Comparison of ENCODE assay signal across 20 cellular contexts in the genomic region with DNA sequence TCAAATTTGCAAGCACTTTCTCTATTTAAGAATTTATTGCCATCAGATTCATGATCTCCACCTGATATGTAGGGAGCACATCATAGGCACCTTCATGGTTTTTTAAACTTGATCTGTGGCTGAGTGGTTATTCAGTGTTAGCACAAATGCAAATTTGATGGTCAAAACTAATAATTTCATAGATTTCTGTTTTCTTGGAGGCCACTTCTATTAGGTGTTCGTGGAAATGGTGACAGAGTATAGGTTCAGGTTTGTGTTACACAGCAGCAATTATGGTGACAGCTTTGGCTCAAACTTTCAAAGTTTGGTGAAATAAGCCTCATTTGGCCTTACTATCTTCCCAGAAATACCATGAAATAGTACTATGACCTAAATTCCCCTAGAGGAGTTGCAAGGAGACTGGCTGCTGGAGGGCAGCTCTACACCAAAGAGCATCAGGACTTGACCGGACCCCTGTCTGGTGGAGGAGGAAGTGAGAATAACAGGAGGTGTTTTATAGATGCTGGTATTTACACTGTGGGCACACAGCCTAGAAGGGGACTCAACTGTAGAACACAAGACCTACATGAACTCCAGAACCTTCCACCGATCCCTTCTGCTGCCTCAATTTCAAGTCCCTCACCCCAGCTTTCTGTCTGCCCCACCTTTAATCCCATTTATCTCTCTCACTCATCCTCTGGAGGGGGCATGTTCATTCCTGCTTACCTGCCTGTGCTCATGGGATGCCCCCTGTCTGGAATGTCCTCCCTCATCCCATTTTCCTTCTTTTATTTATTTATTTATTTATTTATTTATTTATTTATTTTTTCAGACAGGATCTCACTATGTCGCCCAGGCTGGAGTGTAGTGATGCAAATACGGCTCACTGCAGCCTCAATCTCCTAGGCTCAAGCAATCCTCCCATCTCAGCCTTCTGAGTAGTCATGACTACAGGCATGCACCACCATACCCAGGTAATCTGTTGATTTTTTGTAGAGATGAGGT.
A peak's percentile ranks its signal among the peaks of the same experiment; 100 is the strongest.
DNase-seq lines count a peak whose midpoint lies in the region; ATAC-seq lines count a peak whose summit lies in the region.
"Had no signal": no experiment of that assay in that cellular context is flagged by ENCODE, and none has a peak within 500 bp of the region (broad histone marks: within the 10 kb centered on the region; RNA-seq: fewer than 3 reads in every experiment).

No MANE protein-coding gene starts in this region.

- DNase-seq in germinal center (ENCODE audit: low spot score): peak; percentile 8
- DNase-seq in DMS 273 treated with DMSO at 0.1 percent for 48 hours (lab: John Stamatoyannopoulos, UW): no peak
- DNase-seq in activated gamma-delta T cell treated with Interleukin-2 at 50 U/mL for 16 hours: no peak
- no peak for DNase-seq in CD1c-positive myeloid dendritic cell (ENCODE audit: extremely low spot score)
- DNase-seq: activated CD4-positive, CD25-positive, alpha-beta regulatory T cell; activated effector memory CD4-positive, alpha-beta T cell treated with anti-CD3 and anti-CD28 coated beads, Interleukin-2, amount 50 U/mL, for 16 hours; amygdala; DMS153; effector memory CD8-positive, alpha-beta T cell; hypothalamus; kidney glomerular epithelial cell; mesendoderm; NCI-H1092 treated with DMSO at 0.1 percent for 48 hours; NCI-H774; nephron progenitor cell; T-cell; upper lobe of left lung had no signal

- ATAC-seq in GM18870 (IDR thresholded peaks at IDR 0.05; ENCODE audit: unreplicated experiment) (peak; percentile 65), GM21576 (IDR thresholded peaks at IDR 0.05; ENCODE audit: unreplicated experiment) (peak; percentile 67), HG03108 (IDR thresholded peaks at IDR 0.05; ENCODE audit: unreplicated experiment) (peak; percentile 69)
- ATAC-seq: effector memory CD8-positive, alpha-beta T cell; T-cell had no signal
